ENCODE assay signal across 12 cellular contexts in the genomic region with DNA sequence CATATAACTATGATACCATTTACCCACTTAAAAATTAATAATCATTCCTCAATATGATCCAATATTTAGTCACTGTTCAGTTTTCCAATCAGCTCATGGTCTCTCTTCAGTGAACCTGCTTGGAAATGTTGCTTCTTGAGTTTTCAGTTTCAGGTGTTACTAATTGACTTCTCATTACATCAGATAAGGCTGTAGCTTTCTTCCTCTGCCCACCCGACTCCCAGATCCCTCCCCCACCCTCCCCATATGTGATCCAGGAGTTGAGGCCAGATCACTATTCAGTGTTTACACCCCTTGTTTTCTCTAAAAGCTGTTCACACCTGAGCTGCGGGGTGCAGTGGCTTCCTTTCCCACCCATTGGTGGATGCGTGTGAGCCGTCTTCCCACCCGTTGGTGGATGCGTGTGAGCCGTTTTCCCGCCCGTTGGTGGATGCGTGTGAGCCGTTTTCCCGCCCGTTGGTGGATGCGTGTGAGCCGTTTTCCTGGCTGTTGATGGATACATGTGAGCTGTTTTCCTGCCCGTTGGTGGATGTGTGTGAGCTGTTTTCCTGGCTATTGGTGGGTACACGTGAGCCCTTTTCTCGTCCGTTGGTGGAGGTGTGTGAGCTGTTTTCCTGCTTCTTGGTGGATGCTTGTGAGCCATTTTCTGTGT. TPM values are rescaled to one million over a fixed set of nuclear protein-coding genes. Genes with fewer than 3 reads are reported as not detected.
DNase-seq lines count a peak whose midpoint lies in the region; ATAC-seq and TF ChIP-seq lines count a peak whose summit lies in the region.
"Had no signal": no experiment of that assay in that cellular context is flagged by ENCODE, and none has a peak within 500 bp of the region (broad histone marks: within the 10 kb centered on the region; RNA-seq: fewer than 3 reads in every experiment).

No MANE protein-coding gene starts in this region.

- no peak overlapping the region for H3K56ac ChIP-seq in H9 (ENCODE audit: insufficient read length, low read depth, low read length)

- peaks cover 46 to 61% (median 52%) of the 10 kb centered on the region in 3 donors for H3K4me1 Mint-ChIP-seq in CD8-positive, alpha-beta memory T cell
- peaks cover 58% of the 10 kb centered on the region for H3K4me1 Mint-ChIP-seq in activated naive CD8-positive, alpha-beta T cell treated with anti-CD3 and anti-CD28 coated beads, Interleukin-2, amount 50 U/mL, for 24 hours
- peaks cover 32 to 35% of the 10 kb centered on the region in 2 donors for H3K4me1 Mint-ChIP-seq in natural killer cell treated with Interleukin-12 subunit alpha and Interleukin-12 subunit beta and Interleukin-15 and Interleukin-18, amount 100 ng/mL, for 72 hours (ENCODE audit: low read depth in 2 of 2)
- peaks cover 9 to 12% of the 10 kb centered on the region in 2 experiments for H3K4me1 Mint-ChIP-seq in H9

- no CpG with 5 or more reads among the region's 19 CpGs for WGBS in H9 (ENCODE audit: extremely low coverage, insufficient read length, low lambda C conversion rate)

- peak; percentile 15 for ATAC-seq in activated naive CD8-positive, alpha-beta T cell treated with anti-CD3 and anti-CD28 coated beads, Interleukin-2, amount 50 U/mL, for 24 hours
- ATAC-seq in natural killer cell treated with Interleukin-12 subunit alpha and Interleukin-12 subunit beta and Interleukin-15 and Interleukin-18, amount 100 ng/mL, for 72 hours, result no peak

- CTCF ChIA-PET in CD8-positive, alpha-beta memory T cell (lab: Charles Lee), result interaction anchor here (1.0 to 2.0 kb wide), 4 partner anchors 13 to 116 kb away, joined by 4 to 8 read pairs (median 5); no protein-coding TSS in a partner anchor

- H2BK15ac ChIP-seq in H9 (ENCODE audit: low read depth, low read length), result no peak overlapping the region

- no peak overlapping the region for H3K18ac ChIP-seq in H9 (ENCODE audit: insufficient read length, low read depth, low read length)

- H3K9me3 Mint-ChIP-seq in CD8-positive, alpha-beta memory T cell, result no peaks in the 10 kb centered on the region
- no peaks in the 10 kb centered on the region for H3K9me3 Mint-ChIP-seq in activated naive CD8-positive, alpha-beta T cell treated with anti-CD3 and anti-CD28 coated beads, Interleukin-2, amount 50 U/mL, for 24 hours
- H3K9me3 Mint-ChIP-seq in natural killer cell treated with Interleukin-12 subunit alpha and Interleukin-12 subunit beta and Interleukin-15 and Interleukin-18, amount 100 ng/mL, for 72 hours, result no peaks in the 10 kb centered on the region
- H3K9me3 Mint-ChIP-seq in H9, result no peaks in the 10 kb centered on the region; a peak in 1 of 5 replicates

- H3K36me3 ChIP-seq in CD8-positive, alpha-beta memory T cell (ENCODE audit: insufficient read depth, low read length), result peaks cover 2% of the 10 kb centered on the region
- peaks cover 2% of the 10 kb centered on the region for H3K36me3 ChIP-seq in Karpas-422 (ENCODE audit: insufficient read depth, low read length)
- H3K36me3 ChIP-seq: SJCRH30 had no signal

- H4K20me1 ChIP-seq in Karpas-422 (ENCODE audit: insufficient read depth, low read depth, low read length), result no peaks in the 10 kb centered on the region
- no peaks in the 10 kb centered on the region for H4K20me1 ChIP-seq in H9 (ENCODE audit: control insufficient read depth, insufficient read depth, insufficient read length)

- POLR2A ChIA-PET in CD8-positive, alpha-beta memory T cell (lab: Charles Lee), result interaction anchor here (0.7 to 2.9 kb wide), 6 partner anchors 13 to 115 kb away, joined by 3 to 23 read pairs (median 8); a partner anchor contains a TSS

- DNase-seq in CD8-positive, alpha-beta memory T cell, result no peak
- no peak for DNase-seq in Karpas-422
- no peak for DNase-seq in activated naive CD8-positive, alpha-beta T cell treated with anti-CD3 and anti-CD28 coated beads, Interleukin-2, amount 50 U/mL, for 24 hours
- no peak for DNase-seq in natural killer cell treated with Interleukin-12 subunit alpha and Interleukin-12 subunit beta and Interleukin-15 and Interleukin-18, amount 100 ng/mL, for 72 hours (ENCODE audit: low spot score)
- DNase-seq in medulla oblongata (ENCODE audit: extremely low spot score), result no peak
- DNase-seq in NCI-H1105 treated with DMSO at 0.1 percent for 48 hours (lab: John Stamatoyannopoulos, UW), result no peak
- no peak for DNase-seq in midbrain (lab: John Stamatoyannopoulos, UW)
- DNase-seq in H9, result no peak
- DNase-seq: esophagus squamous epithelium, occipital lobe, SJCRH30 had no signal

- H3K79me1 ChIP-seq in H9 (ENCODE audit: insufficient read depth, low read depth, low read length, poor library complexity, severe bottlenecking), result peaks cover 4% of the 10 kb centered on the region

- H2BK20ac ChIP-seq in H9 (ENCODE audit: low read depth, low read length, poor library complexity, severe bottlenecking), result no peak overlapping the region

- no peak overlapping the region for H3K4me3 ChIP-seq in CD8-positive, alpha-beta memory T cell (ENCODE audit: low read length)
- H3K4me3 ChIP-seq in Karpas-422 (ENCODE audit: low read length), result peak overlapping the region; percentile 64; the same call in 1 of the 2 replicates
- H3K4me3 ChIP-seq: SJCRH30, thoracic aorta had no signal

- H3K27ac Mint-ChIP-seq in CD8-positive, alpha-beta memory T cell, result peak overlapping the region; percentile 94 to 97 (median 96)
- H3K27ac Mint-ChIP-seq in activated naive CD8-positive, alpha-beta T cell treated with anti-CD3 and anti-CD28 coated beads, Interleukin-2, amount 50 U/mL, for 24 hours, result peak overlapping the region; percentile 95
- H3K27ac Mint-ChIP-seq in natural killer cell treated with Interleukin-12 subunit alpha and Interleukin-12 subunit beta and Interleukin-15 and Interleukin-18, amount 100 ng/mL, for 72 hours, result peak overlapping the region; percentile 75 to 82
- no peak overlapping the region for H3K27ac Mint-ChIP-seq in H9

- H3T11ph ChIP-seq in H9 (ENCODE audit: low read length), result no peak overlapping the region

- H3K4me1 ChIP-seq in CD8-positive, alpha-beta memory T cell (ENCODE audit: insufficient read depth, low read length), result peaks cover 50% of the 10 kb centered on the region
- H3K4me1 ChIP-seq in Karpas-422 (ENCODE audit: low read length), result peaks cover 52% of the 10 kb centered on the region
- no peaks in the 10 kb centered on the region for H3K4me1 ChIP-seq in H9 (ENCODE audit: insufficient read depth, low read length)
- H3K4me1 ChIP-seq: SJCRH30 had no signal

- peak overlapping the region; percentile 81 for H3K27ac ChIP-seq in CD8-positive, alpha-beta memory T cell (ENCODE audit: low read depth, low read length)
- H3K27ac ChIP-seq in Karpas-422 (ENCODE audit: low read length), result peak overlapping the region; percentile 79; the same call in 1 of the 2 replicates
- no peak overlapping the region for H3K27ac ChIP-seq in H9 (ENCODE audit: insufficient read length, low read depth, low read length)
- H3K27ac ChIP-seq: SJCRH30, thoracic aorta had no signal

- H3K4me3 Mint-ChIP-seq in CD8-positive, alpha-beta memory T cell, result peak overlapping the region; percentile 20 to 91 (median 88)
- peak overlapping the region; percentile 81 for H3K4me3 Mint-ChIP-seq in activated naive CD8-positive, alpha-beta T cell treated with anti-CD3 and anti-CD28 coated beads, Interleukin-2, amount 50 U/mL, for 24 hours
- peak overlapping the region; percentile 83 for H3K4me3 Mint-ChIP-seq in natural killer cell treated with Interleukin-12 subunit alpha and Interleukin-12 subunit beta and Interleukin-15 and Interleukin-18, amount 100 ng/mL, for 72 hours
- no peak overlapping the region for H3K4me3 Mint-ChIP-seq in H9

- H2BK5ac ChIP-seq in H9 (ENCODE audit: insufficient read length, low read length), result no peak overlapping the region

- no peak overlapping the region for H4K5ac ChIP-seq in H9 (ENCODE audit: insufficient read length, low read depth, low read length)

- no peaks in the 10 kb centered on the region for H3K9me3 ChIP-seq in CD8-positive, alpha-beta memory T cell (ENCODE audit: low read length)
- H3K9me3 ChIP-seq in Karpas-422 (ENCODE audit: low read length) (no peaks in the 10 kb centered on the region), H9 (ENCODE audit: control insufficient read depth, low read depth, low read length) (no peaks in the 10 kb centered on the region)
- H3K9me3 ChIP-seq: esophagus squamous epithelium, SJCRH30, thoracic aorta had no signal

- H2AK5ac ChIP-seq in H9 (ENCODE audit: insufficient read length, low read length), result no peak overlapping the region

- H3K9ac ChIP-seq in Karpas-422 (ENCODE audit: low read length) (peak overlapping the region; percentile 66; the same call in 1 of the 2 replicates), H9 (ENCODE audit: extremely low read depth, insufficient read length, low read length) (no peak overlapping the region)

- H3K23me2 ChIP-seq in H9 (ENCODE audit: insufficient read length, low read depth, low read length, poor library complexity, severe bottlenecking), result peaks cover 5% of the 10 kb centered on the region

- no peak overlapping the region for H3K14ac ChIP-seq in H9 (ENCODE audit: insufficient read depth, low read length)

- no peak overlapping the region for H3K4ac ChIP-seq in H9 (ENCODE audit: low read depth, low read length)

- H2BK12ac ChIP-seq in H9 (ENCODE audit: insufficient read length, low read depth, low read length), result no peak overlapping the region

- H4K8ac ChIP-seq in H9 (replicated peaks; ENCODE audit: insufficient read length, low read depth, low read length), result no peak overlapping the region

- no peaks in the 10 kb centered on the region for H3K9me2 ChIP-seq in Karpas-422 (replicated peaks; ENCODE audit: insufficient read depth, low read length)

- TF ChIP-seq CTCF in H9 (conservative IDR thresholded peaks at IDR 0.05), result no peak

- peaks cover 0 to 11% (median 0%) of the 10 kb centered on the region in 3 donors for H3K36me3 Mint-ChIP-seq in CD8-positive, alpha-beta memory T cell
- H3K36me3 Mint-ChIP-seq in activated naive CD8-positive, alpha-beta T cell treated with anti-CD3 and anti-CD28 coated beads, Interleukin-2, amount 50 U/mL, for 24 hours (ENCODE audit: low read depth), result peaks cover 8% of the 10 kb centered on the region
- no peaks in the 10 kb centered on the region for H3K36me3 Mint-ChIP-seq in natural killer cell treated with Interleukin-12 subunit alpha and Interleukin-12 subunit beta and Interleukin-15 and Interleukin-18, amount 100 ng/mL, for 72 hours
- peaks cover 5 to 8% (median 7%) of the 10 kb centered on the region in 3 experiments; a peak in 6 of 7 replicates for H3K36me3 Mint-ChIP-seq in H9 (ENCODE audit: insufficient read depth in 1 of 3, low read depth in 3 of 3)

- H3K27me3 ChIP-seq in CD8-positive, alpha-beta memory T cell (ENCODE audit: insufficient read depth, low read length, poor library complexity, severe bottlenecking), result no peaks in the 10 kb centered on the region
- H3K27me3 ChIP-seq in Karpas-422 (ENCODE audit: low read length) (no peaks in the 10 kb centered on the region), H9 (ENCODE audit: insufficient read depth, low read length) (no peaks in the 10 kb centered on the region)
- H3K27me3 ChIP-seq: esophagus squamous epithelium, SJCRH30 had no signal

- no peak overlapping the region for H4K91ac ChIP-seq in H9 (ENCODE audit: insufficient read length, low read depth, low read length)

- peaks cover 16% of the 10 kb centered on the region for H3K79me2 ChIP-seq in Karpas-422 (ENCODE audit: low read length)
- H3K79me2 ChIP-seq in H9 (ENCODE audit: insufficient read depth, low read length), result peaks cover 3% of the 10 kb centered on the region; the same call in 1 of the 2 replicates

- no peak overlapping the region for H3K23ac ChIP-seq in H9 (ENCODE audit: insufficient read length, low read depth, low read length)

- no peaks in the 10 kb centered on the region for H3K27me3 Mint-ChIP-seq in CD8-positive, alpha-beta memory T cell
- no peaks in the 10 kb centered on the region for H3K27me3 Mint-ChIP-seq in activated naive CD8-positive, alpha-beta T cell treated with anti-CD3 and anti-CD28 coated beads, Interleukin-2, amount 50 U/mL, for 24 hours
- no peaks in the 10 kb centered on the region for H3K27me3 Mint-ChIP-seq in natural killer cell treated with Interleukin-12 subunit alpha and Interleukin-12 subunit beta and Interleukin-15 and Interleukin-18, amount 100 ng/mL, for 72 hours
- H3K27me3 Mint-ChIP-seq in H9 (ENCODE audit: low read depth), result no peaks in the 10 kb centered on the region

- H2AFZ ChIP-seq in Karpas-422 (ENCODE audit: low read length) (no peak overlapping the region), H9 (ENCODE audit: low read length) (no peak overlapping the region)

- peak overlapping the region; percentile 82 for H3K4me2 ChIP-seq in Karpas-422 (ENCODE audit: low read depth, low read length, poor library complexity, severe bottlenecking)
- H3K4me2 ChIP-seq in H9 (ENCODE audit: insufficient read depth, insufficient read length, low read length), result no peak overlapping the region

- no peak overlapping the region for H2BK120ac ChIP-seq in H9 (ENCODE audit: low read depth, low read length, poor library complexity, severe bottlenecking)

RNA-seq across cellular contexts. Expression of a gene that starts 3.2 kb away (rescaled TPM):
- total RNA-seq in CD8-positive, alpha-beta memory T cell, result 10 to 100 TPM; 53.9 to 54.6 TPM
- polyA plus RNA-seq in CD8-positive, alpha-beta memory T cell, result 38.5 TPM
- total RNA-seq in Karpas-422 (2014; rRNA removed; shearing (Covaris generic); ENCODE audit: low replicate concordance), result 26.9 and 33.6 TPM in 2 replicates
- 100 to 1,000 TPM in 1 of 2 donors, 10 to 100 TPM in 1; 44.2 to 105 TPM for total RNA-seq in natural killer cell treated with Interleukin-12 subunit alpha and Interleukin-12 subunit beta and Interleukin-15 and Interleukin-18, amount 100 ng/mL, for 72 hours
- 61.4 and 65.3 TPM in 2 replicates for total RNA-seq in H9 (2021)

RNA-seq across cellular contexts. Expression of a gene that starts 11.7 kb away (rescaled TPM):
- 1 to 10 TPM; 6.4 to 6.7 TPM for total RNA-seq in CD8-positive, alpha-beta memory T cell
- polyA plus RNA-seq in CD8-positive, alpha-beta memory T cell, result 16.8 TPM
- total RNA-seq in Karpas-422 (2014; rRNA removed; shearing (Covaris generic); ENCODE audit: low replicate concordance), result 1.6 TPM in 1 of 2 replicates, not detected in the other
- 1 to 10 TPM; 2.0 to 2.1 TPM for total RNA-seq in natural killer cell treated with Interleukin-12 subunit alpha and Interleukin-12 subunit beta and Interleukin-15 and Interleukin-18, amount 100 ng/mL, for 72 hours
- 5.3 and 5.6 TPM in 2 replicates for total RNA-seq in H9 (2021)
- total RNA-seq: SJCRH30 had no signal

RNA-seq across cellular contexts. Expression of a gene that starts 17.6 kb away (rescaled TPM):
- total RNA-seq in CD8-positive, alpha-beta memory T cell, result 10 to 100 TPM; 74.7 to 76.3 TPM
- 103 TPM for polyA plus RNA-seq in CD8-positive, alpha-beta memory T cell
- total RNA-seq in Karpas-422 (2014; rRNA removed; shearing (Covaris generic); ENCODE audit: low replicate concordance), result 37.3 and 71.9 TPM in 2 replicates
- 10 to 100 TPM; 44.5 to 52.7 TPM for total RNA-seq in natural killer cell treated with Interleukin-12 subunit alpha and Interleukin-12 subunit beta and Interleukin-15 and Interleukin-18, amount 100 ng/mL, for 72 hours
- 94.1 and 100 TPM in 2 replicates for total RNA-seq in H9 (2021)

RNA-seq across cellular contexts. Expression of a gene that starts 32.9 kb away (rescaled TPM):
- total RNA-seq in CD8-positive, alpha-beta memory T cell, result 10 to 100 TPM; 34.6 to 39.8 TPM
- polyA plus RNA-seq in CD8-positive, alpha-beta memory T cell, result 22.9 TPM
- 0.97 and 1.5 TPM in 2 replicates for total RNA-seq in Karpas-422 (2014; rRNA removed; shearing (Covaris generic); ENCODE audit: low replicate concordance)
- 10 to 100 TPM; 11.5 to 11.8 TPM for total RNA-seq in natural killer cell treated with Interleukin-12 subunit alpha and Interleukin-12 subunit beta and Interleukin-15 and Interleukin-18, amount 100 ng/mL, for 72 hours
- total RNA-seq in H9 (2021), result 39.6 and 41.8 TPM in 2 replicates
- total RNA-seq: SJCRH30 had no signal

RNA-seq across cellular contexts. Expression of a gene that starts 33.7 kb away (rescaled TPM):
- not detected for total RNA-seq in CD8-positive, alpha-beta memory T cell
- 0.43 TPM for polyA plus RNA-seq in CD8-positive, alpha-beta memory T cell
- total RNA-seq in Karpas-422 (2014; rRNA removed; shearing (Covaris generic); ENCODE audit: low replicate concordance), result not detected in 2 replicates
- total RNA-seq in natural killer cell treated with Interleukin-12 subunit alpha and Interleukin-12 subunit beta and Interleukin-15 and Interleukin-18, amount 100 ng/mL, for 72 hours, result not detected
- 0.42 TPM in 2 replicates for total RNA-seq in H9 (2021)
- total RNA-seq: esophagus squamous epithelium, SJCRH30, thoracic aorta had no signal

Comparison
In these comparisons a context has a peak if more than half of its experiments do, and no peak if none do; other contexts are left out.
1. H3K27ac Mint-ChIP-seq: peak in CD8-positive, alpha-beta memory T cell (8 of 8), activated naive CD8-positive, alpha-beta T cell treated with anti-CD3 and anti-CD28 coated beads, Interleukin-2, amount 50 U/mL, for 24 hours (single experiment) and natural killer cell treated with Interleukin-12 subunit alpha and Interleukin-12 subunit beta and Interleukin-15 and Interleukin-18, amount 100 ng/mL, for 72 hours (2 of 2); none in H9 (0 of 3).
2. H3K4me3 Mint-ChIP-seq: peak in CD8-positive, alpha-beta memory T cell (7 of 7), activated naive CD8-positive, alpha-beta T cell treated with anti-CD3 and anti-CD28 coated beads, Interleukin-2, amount 50 U/mL, for 24 hours (single experiment) and natural killer cell treated with Interleukin-12 subunit alpha and Interleukin-12 subunit beta and Interleukin-15 and Interleukin-18, amount 100 ng/mL, for 72 hours (single experiment); none in H9 (0 of 2).